1 cellular context compared by ENCODE assay signal in genomic region chr17:57113656-57114055, GRCh38.
TF ChIP-seq lines count a peak whose summit lies in the region.

No MANE protein-coding gene starts in this region.

TF ChIP-seq in HepG2, 621 proteins besides CTCF, POLR2A, EP300 and RAD21 (continues in another document):
- TF ChIP-seq ZBTB40 (IDR thresholded peaks at IDR 0.05), result no peak
- TF ChIP-seq ZBTB40 (CRISPR knock-in tag; IDR thresholded peaks at IDR 0.05), result no peak
- no peak for TF ChIP-seq ZNF350 (CRISPR knock-in tag; IDR thresholded peaks at IDR 0.05; ENCODE audit: borderline replicate concordance, low read depth)
- no peak for TF ChIP-seq ZNF280D (CRISPR knock-in tag; IDR thresholded peaks at IDR 0.05)
- no peak for TF ChIP-seq DMAP1 (CRISPR knock-in tag; IDR thresholded peaks at IDR 0.05)
- no peak for TF ChIP-seq TFAP4 (IDR thresholded peaks at IDR 0.05; ENCODE audit: borderline replicate concordance, low read depth)
- TF ChIP-seq ZNF577 (CRISPR knock-in tag; IDR thresholded peaks at IDR 0.05; ENCODE audit: borderline replicate concordance, low read depth), result no peak
- no peak for TF ChIP-seq CCDC6 (CRISPR knock-in tag; IDR thresholded peaks at IDR 0.05)
- TF ChIP-seq HNF1B (CRISPR knock-in tag; IDR thresholded peaks at IDR 0.05), result no peak
- no peak for TF ChIP-seq ZBTB44 (CRISPR knock-in tag; IDR thresholded peaks at IDR 0.05)
- TF ChIP-seq BCL6 (CRISPR knock-in tag; IDR thresholded peaks at IDR 0.05), result peak; percentile 65; the same call in 1 of the 2 replicates
- no peak for TF ChIP-seq ZSCAN20 (CRISPR knock-in tag; IDR thresholded peaks at IDR 0.05; ENCODE audit: borderline replicate concordance)
- TF ChIP-seq ZNF253 (CRISPR knock-in tag; IDR thresholded peaks at IDR 0.05; ENCODE audit: borderline replicate concordance), result no peak
- peak; percentile 42; the same call in 1 of the 2 replicates for TF ChIP-seq RXRB (CRISPR knock-in tag; IDR thresholded peaks at IDR 0.05; ENCODE audit: borderline replicate concordance)
- TF ChIP-seq TEAD3 (CRISPR knock-in tag; optimal IDR thresholded peaks at IDR 0.05; ENCODE audit: borderline replicate concordance), result no peak
- TF ChIP-seq NONO (IDR thresholded peaks at IDR 0.05), result no peak
- peak; percentile 43; the same call in 1 of the 2 replicates for TF ChIP-seq NONO (CRISPR knock-in tag; conservative IDR thresholded peaks at IDR 0.05)
- TF ChIP-seq ZNF318 (CRISPR knock-in tag; IDR thresholded peaks at IDR 0.05), result no peak
- no peak for TF ChIP-seq ZSCAN12 (CRISPR knock-in tag; IDR thresholded peaks at IDR 0.05)
- TF ChIP-seq ZNF251 (CRISPR knock-in tag; IDR thresholded peaks at IDR 0.05), result no peak
- TF ChIP-seq ELK4 (CRISPR knock-in tag; IDR thresholded peaks at IDR 0.05; ENCODE audit: borderline replicate concordance), result peak; percentile 30; the same call in 1 of the 2 replicates
- no peak for TF ChIP-seq TERF1 (CRISPR knock-in tag; IDR thresholded peaks at IDR 0.05)
- TF ChIP-seq ARHGAP35 (CRISPR knock-in tag; IDR thresholded peaks at IDR 0.05; ENCODE audit: borderline replicate concordance), result no peak
- TF ChIP-seq HNF4A (CRISPR knock-in tag; IDR thresholded peaks at IDR 0.05), result peak; percentile 54
- no peak for TF ChIP-seq CREM (IDR thresholded peaks at IDR 0.05)
- no peak for TF ChIP-seq CREM (CRISPR knock-in tag; IDR thresholded peaks at IDR 0.05)
